ENCODE assay signal across 1 cellular context in genomic region chr4:150867148-150867547, GRCh38.
A peak's percentile ranks its signal among the peaks of the same experiment; 100 is the strongest.
TF ChIP-seq lines count a peak whose summit lies in the region.

No MANE protein-coding gene starts in this region.

TF ChIP-seq in K562, 482 proteins besides CTCF, POLR2A, EP300 and RAD21 (continued from another document):
- TF ChIP-seq ARID3A (IDR thresholded peaks at IDR 0.05; ENCODE audit: borderline replicate concordance, low read depth, low read length) (peak; percentile 52; the same call in 1 of the 2 replicates), ZNF76 (CRISPR knock-in tag; IDR thresholded peaks at IDR 0.05; ENCODE audit: borderline replicate concordance) (no peak), RBBP5 (IDR thresholded peaks at IDR 0.05; ENCODE audit: borderline replicate concordance, insufficient read depth, low read length, poor library complexity, severe bottlenecking) (no peak), NFE2 (IDR thresholded peaks at IDR 0.05; ENCODE audit: low read depth) (peak; percentile 61), ZBTB40 (IDR thresholded peaks at IDR 0.05) (peak; percentile 66), ZBTB40 (CRISPR knock-in tag; IDR thresholded peaks at IDR 0.05) (no peak), FOXJ2 (tag; IDR thresholded peaks at IDR 0.05) (peak; percentile 91), ELF2 (CRISPR knock-in tag; IDR thresholded peaks at IDR 0.05) (no peak), ZNF347 (CRISPR knock-in tag; IDR thresholded peaks at IDR 0.05; ENCODE audit: low read depth) (no peak), C11orf30 (IDR thresholded peaks at IDR 0.05; ENCODE audit: low read depth) (peak; percentile 80), MAFK (IDR thresholded peaks at IDR 0.05; ENCODE audit: low read length) (peak; percentile 65), RFX1 (IDR thresholded peaks at IDR 0.05) (peak; percentile 67), RBM14 (IDR thresholded peaks at IDR 0.05; ENCODE audit: borderline replicate concordance, insufficient read depth, low read depth, low read length) (no peak), NCOA2 (IDR thresholded peaks at IDR 0.05; ENCODE audit: partially characterized antibody in 2 of 2) (no peak), SMC3 (conservative IDR thresholded peaks at IDR 0.05; ENCODE audit: insufficient read depth, low read depth, low read length) (0 out of 2 replicates have a peak, but pooled peaks have one; percentile 20)
